27 cellular contexts compared by ENCODE assay signal in the genomic region with DNA sequence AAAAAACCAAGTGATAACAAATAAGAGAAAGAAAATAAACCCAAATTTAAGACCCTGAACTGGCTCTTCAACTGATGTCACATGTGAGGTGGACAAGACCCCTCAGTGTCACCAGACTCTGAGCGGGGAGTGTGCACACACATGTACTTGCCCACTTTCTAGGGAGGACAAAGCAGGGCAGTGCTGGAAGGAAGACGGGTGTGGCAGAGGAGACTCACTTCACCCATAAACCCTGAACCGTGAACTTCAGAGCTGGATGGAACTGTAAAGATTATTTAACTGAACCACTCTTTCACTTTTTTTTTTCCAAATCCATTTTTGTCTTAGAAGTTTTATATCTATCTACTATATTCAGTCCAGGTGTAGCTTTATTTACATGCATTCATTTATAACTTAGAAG. TPM values are rescaled to one million over a fixed set of nuclear protein-coding genes. Genes with fewer than 3 reads are reported as not detected.
"Had no signal": no experiment of that assay in that cellular context is flagged by ENCODE, and none has a peak within 500 bp of the region (broad histone marks: within the 10 kb centered on the region; RNA-seq: fewer than 3 reads in every experiment).

No MANE protein-coding gene starts in this region.

- H3K27ac ChIP-seq: neural progenitor cell, ovary, parathyroid adenoma, psoas muscle, right lobe of liver, skin epidermis, stomach, thoracic aorta, tibial nerve, upper lobe of left lung, vagina had no signal

- H3K4me1 ChIP-seq: right lobe of liver, upper lobe of left lung had no signal

- DNase-seq: natural killer cell; occipital lobe; ovary; posterior cingulate gyrus; psoas muscle; right cardiac atrium; right lobe of liver; stimulated activated CD4-positive, alpha-beta T cell treated with anti-CD3 and anti-CD28 coated beads, Interleukin-15, amount 100 ng/mL, for 24 hours; stimulated activated CD4-positive, alpha-beta T cell treated with anti-CD3 and anti-CD28 coated beads, Interleukin-2, amount 100 ng/mL, for 24 hours; stimulated activated CD4-positive, alpha-beta T cell treated with anti-CD3 and anti-CD28 coated beads, Interleukin-2, amount 100 ng/mL, for 48 hours; stimulated activated CD4-positive, alpha-beta T cell treated with anti-CD3 and anti-CD28 coated beads, Interleukin-4, amount 100 ng/mL, for 24 hours; stimulated activated naive B cell treated with anti-CD40 and anti-IgM and Interleukin-4, amounts not matched to agents 10 μg/mL and 1 μg/mL and 100 μg/mL, for 72 hours; stimulated activated naive CD4-positive, alpha-beta T cell treated with Interleukin-2 at 50 U/mL for 16 hours; stomach; thyroid gland; trophoblast cell; upper lobe of left lung had no signal

- H3K4me3 ChIP-seq: neural progenitor cell, ovary, psoas muscle, right lobe of liver, skin epidermis, stomach, thoracic aorta, thyroid gland, tibial nerve, upper lobe of left lung, vagina had no signal

- H3K4me3 Mint-ChIP-seq: natural killer cell; nephron; neural progenitor cell; stimulated activated effector memory CD8-positive, alpha-beta T cell treated with anti-CD3 and anti-CD28 coated beads, Interleukin-12 subunit alpha, Interleukin-12 subunit beta, amount 100 ng/mL, for 72 hours; stimulated activated naive B cell treated with anti-CD40 and anti-IgM and Interleukin-4, amounts not matched to agents 10 μg/mL and 1 μg/mL and 100 μg/mL, for 72 hours; stimulated activated naive CD8-positive, alpha-beta T cell treated with anti-CD3 and anti-CD28 coated beads, Interleukin-15, Interleukin-2, amounts not matched to agents 100 ng/mL and 50 ng/mL, for 24 hours had no signal

- H3K9me3 ChIP-seq: ovary, psoas muscle, right lobe of liver, stomach, thoracic aorta, thyroid gland, tibial nerve, upper lobe of left lung, vagina had no signal

- H3K36me3 ChIP-seq: neural progenitor cell, ovary, right lobe of liver, stomach, thoracic aorta, thyroid gland, tibial nerve, upper lobe of left lung, vagina had no signal

- H3K27ac Mint-ChIP-seq: natural killer cell; neural progenitor cell; progenitor cell of endocrine pancreas; stimulated activated effector memory CD8-positive, alpha-beta T cell treated with anti-CD3 and anti-CD28 coated beads, Interleukin-12 subunit alpha, Interleukin-12 subunit beta, amount 100 ng/mL, for 72 hours; stimulated activated naive B cell treated with anti-CD40 and anti-IgM and Interleukin-4, amounts not matched to agents 10 μg/mL and 1 μg/mL and 100 μg/mL, for 72 hours; stimulated activated naive CD8-positive, alpha-beta T cell treated with anti-CD3 and anti-CD28 coated beads, Interleukin-15, Interleukin-2, amounts not matched to agents 100 ng/mL and 50 ng/mL, for 24 hours had no signal

- H3K27me3 Mint-ChIP-seq: stimulated activated naive B cell treated with anti-CD40 and anti-IgM and Interleukin-4, amounts not matched to agents 10 μg/mL and 1 μg/mL and 100 μg/mL, for 72 hours had no signal

- H3K27me3 ChIP-seq: neural progenitor cell, ovary, right lobe of liver, stomach, thyroid gland, tibial nerve, upper lobe of left lung, vagina had no signal

- ATAC-seq: natural killer cell; psoas muscle; right cardiac atrium; right lobe of liver; stimulated activated effector memory CD8-positive, alpha-beta T cell treated with anti-CD3 and anti-CD28 coated beads, Interleukin-12 subunit alpha, Interleukin-12 subunit beta, amount 100 ng/mL, for 72 hours; stimulated activated naive B cell treated with anti-CD40 and anti-IgM and Interleukin-4, amounts not matched to agents 10 μg/mL and 1 μg/mL and 100 μg/mL, for 72 hours had no signal

- H3K4me1 Mint-ChIP-seq: natural killer cell; stimulated activated naive B cell treated with anti-CD40 and anti-IgM and Interleukin-4, amounts not matched to agents 10 μg/mL and 1 μg/mL and 100 μg/mL, for 72 hours had no signal

- H3K9me3 Mint-ChIP-seq: natural killer cell; nephron; neural progenitor cell; stimulated activated effector memory CD8-positive, alpha-beta T cell treated with anti-CD3 and anti-CD28 coated beads, Interleukin-12 subunit alpha, Interleukin-12 subunit beta, amount 100 ng/mL, for 72 hours; stimulated activated naive B cell treated with anti-CD40 and anti-IgM and Interleukin-4, amounts not matched to agents 10 μg/mL and 1 μg/mL and 100 μg/mL, for 72 hours; stimulated activated naive CD8-positive, alpha-beta T cell treated with anti-CD3 and anti-CD28 coated beads, Interleukin-15, Interleukin-2, amounts not matched to agents 100 ng/mL and 50 ng/mL, for 24 hours had no signal

- H3K36me3 Mint-ChIP-seq: natural killer cell; neural progenitor cell; stimulated activated effector memory CD8-positive, alpha-beta T cell treated with anti-CD3 and anti-CD28 coated beads, Interleukin-12 subunit alpha, Interleukin-12 subunit beta, amount 100 ng/mL, for 72 hours; stimulated activated naive B cell treated with anti-CD40 and anti-IgM and Interleukin-4, amounts not matched to agents 10 μg/mL and 1 μg/mL and 100 μg/mL, for 72 hours had no signal

RNA-seq across cellular contexts. Expression of a gene that starts 12.3 kb away (rescaled TPM):
- total RNA-seq: natural killer cell had no signal
